1 cellular context compared by ENCODE assay signal in the genomic region with DNA sequence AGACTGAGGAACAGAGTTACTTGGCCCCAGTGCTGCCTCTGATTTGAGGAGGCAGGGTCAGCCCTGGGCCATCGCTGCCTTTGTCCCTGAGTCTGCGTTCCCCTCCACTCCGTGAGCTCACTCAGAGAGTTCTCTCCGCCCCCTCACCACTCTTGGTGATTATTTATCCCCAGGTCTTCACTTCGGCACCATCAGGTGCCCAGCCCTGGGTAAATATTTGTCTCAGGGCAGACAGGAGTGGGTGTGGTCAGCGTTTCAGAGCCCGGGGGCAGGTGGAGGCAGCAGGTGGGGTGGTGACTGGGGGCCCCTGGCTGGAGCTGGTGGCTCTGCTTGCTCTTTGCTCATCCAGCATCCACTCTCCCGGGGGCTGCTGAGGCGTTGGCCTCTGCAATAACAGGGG.
TF ChIP-seq lines count a peak whose summit lies in the region.

No MANE protein-coding gene starts in this region.

TF ChIP-seq in GM23338, 12 proteins besides CTCF, POLR2A, EP300 and RAD21 (continued from another document):
- TF ChIP-seq REST (IDR thresholded peaks at IDR 0.05; ENCODE audit: unreplicated experiment): no peak
- TF ChIP-seq, protein P1, sequence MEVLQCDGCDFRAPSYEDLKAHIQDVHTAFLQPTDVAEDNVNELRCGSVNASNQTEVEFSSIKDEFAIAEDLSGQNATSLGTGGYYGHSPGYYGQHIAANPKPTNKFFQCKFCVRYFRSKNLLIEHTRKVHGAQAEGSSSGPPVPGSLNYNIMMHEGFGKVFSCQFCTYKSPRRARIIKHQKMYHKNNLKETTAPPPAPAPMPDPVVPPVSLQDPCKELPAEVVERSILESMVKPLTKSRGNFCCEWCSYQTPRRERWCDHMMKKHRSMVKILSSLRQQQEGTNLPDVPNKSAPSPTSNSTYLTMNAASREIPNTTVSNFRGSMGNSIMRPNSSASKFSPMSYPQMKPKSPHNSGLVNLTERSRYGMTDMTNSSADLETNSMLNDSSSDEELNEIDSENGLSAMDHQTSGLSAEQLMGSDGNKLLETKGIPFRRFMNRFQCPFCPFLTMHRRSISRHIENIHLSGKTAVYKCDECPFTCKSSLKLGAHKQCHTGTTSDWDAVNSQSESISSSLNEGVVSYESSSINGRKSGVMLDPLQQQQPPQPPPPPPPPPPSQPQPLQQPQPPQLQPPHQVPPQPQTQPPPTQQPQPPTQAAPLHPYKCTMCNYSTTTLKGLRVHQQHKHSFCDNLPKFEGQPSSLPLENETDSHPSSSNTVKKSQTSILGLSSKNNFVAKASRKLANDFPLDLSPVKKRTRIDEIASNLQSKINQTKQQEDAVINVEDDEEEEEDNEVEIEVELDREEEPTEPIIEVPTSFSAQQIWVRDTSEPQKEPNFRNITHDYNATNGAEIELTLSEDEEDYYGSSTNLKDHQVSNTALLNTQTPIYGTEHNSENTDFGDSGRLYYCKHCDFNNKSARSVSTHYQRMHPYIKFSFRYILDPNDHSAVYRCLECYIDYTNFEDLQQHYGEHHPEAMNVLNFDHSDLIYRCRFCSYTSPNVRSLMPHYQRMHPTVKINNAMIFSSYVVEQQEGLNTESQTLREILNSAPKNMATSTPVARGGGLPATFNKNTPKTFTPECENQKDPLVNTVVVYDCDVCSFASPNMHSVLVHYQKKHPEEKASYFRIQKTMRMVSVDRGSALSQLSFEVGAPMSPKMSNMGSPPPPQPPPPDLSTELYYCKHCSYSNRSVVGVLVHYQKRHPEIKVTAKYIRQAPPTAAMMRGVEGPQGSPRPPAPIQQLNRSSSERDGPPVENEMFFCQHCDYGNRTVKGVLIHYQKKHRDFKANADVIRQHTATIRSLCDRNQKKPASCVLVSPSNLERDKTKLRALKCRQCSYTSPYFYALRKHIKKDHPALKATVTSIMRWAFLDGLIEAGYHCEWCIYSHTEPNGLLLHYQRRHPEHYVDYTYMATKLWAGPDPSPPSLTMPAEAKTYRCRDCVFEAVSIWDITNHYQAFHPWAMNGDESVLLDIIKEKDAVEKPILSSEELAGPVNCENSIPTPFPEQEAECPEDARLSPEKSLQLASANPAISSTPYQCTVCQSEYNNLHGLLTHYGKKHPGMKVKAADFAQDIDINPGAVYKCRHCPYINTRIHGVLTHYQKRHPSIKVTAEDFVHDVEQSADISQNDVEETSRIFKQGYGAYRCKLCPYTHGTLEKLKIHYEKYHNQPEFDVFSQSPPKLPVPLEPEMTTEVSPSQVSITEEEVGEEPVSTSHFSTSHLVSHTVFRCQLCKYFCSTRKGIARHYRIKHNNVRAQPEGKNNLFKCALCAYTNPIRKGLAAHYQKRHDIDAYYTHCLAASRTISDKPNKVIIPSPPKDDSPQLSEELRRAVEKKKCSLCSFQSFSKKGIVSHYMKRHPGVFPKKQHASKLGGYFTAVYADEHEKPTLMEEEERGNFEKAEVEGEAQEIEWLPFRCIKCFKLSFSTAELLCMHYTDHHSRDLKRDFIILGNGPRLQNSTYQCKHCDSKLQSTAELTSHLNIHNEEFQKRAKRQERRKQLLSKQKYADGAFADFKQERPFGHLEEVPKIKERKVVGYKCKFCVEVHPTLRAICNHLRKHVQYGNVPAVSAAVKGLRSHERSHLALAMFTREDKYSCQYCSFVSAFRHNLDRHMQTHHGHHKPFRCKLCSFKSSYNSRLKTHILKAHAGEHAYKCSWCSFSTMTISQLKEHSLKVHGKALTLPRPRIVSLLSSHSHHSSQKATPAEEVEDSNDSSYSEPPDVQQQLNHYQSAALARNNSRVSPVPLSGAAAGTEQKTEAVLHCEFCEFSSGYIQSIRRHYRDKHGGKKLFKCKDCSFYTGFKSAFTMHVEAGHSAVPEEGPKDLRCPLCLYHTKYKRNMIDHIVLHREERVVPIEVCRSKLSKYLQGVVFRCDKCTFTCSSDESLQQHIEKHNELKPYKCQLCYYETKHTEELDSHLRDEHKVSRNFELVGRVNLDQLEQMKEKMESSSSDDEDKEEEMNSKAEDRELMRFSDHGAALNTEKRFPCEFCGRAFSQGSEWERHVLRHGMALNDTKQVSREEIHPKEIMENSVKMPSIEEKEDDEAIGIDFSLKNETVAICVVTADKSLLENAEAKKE (CRISPR knock-in tag; IDR thresholded peaks at IDR 0.05): no peak
